In genomic region chr11:131201674-131202073, GRCh38 we compare ENCODE assay signal across 3 cellular contexts.
"Had no signal": no experiment of that assay in that cellular context is flagged by ENCODE, and none has a peak within 500 bp of the region (broad histone marks: within the 10 kb centered on the region; RNA-seq: fewer than 3 reads in every experiment).

No MANE protein-coding gene starts in this region.

- DNase-seq: GDM1, GF-D8 had no signal

- ATAC-seq: GM12878 had no signal

- H3K4me3 ChIP-seq: GM12878 had no signal
